In genomic region chr1:151251656-151252470, GRCh38 we compare ENCODE assay signal across 8 cellular contexts. TPM values are rescaled to one million over a fixed set of nuclear protein-coding genes. Genes with fewer than 3 reads are reported as not detected.
DNase-seq lines count a peak whose midpoint lies in the region; ATAC-seq and TF ChIP-seq lines count a peak whose summit lies in the region.

No MANE protein-coding gene starts in this region.

- no peak overlapping the region for H3K27ac Mint-ChIP-seq in activated T-helper 17 cell treated with anti-CD3 and anti-CD28 coated beads, Interleukin-2, amount 50 U/mL, for 72 hours

- 64 to 70% methylated on average over 16 of the region's 16 CpGs for WGBS in tibial nerve, 2 donors

- peaks cover 10% of the 10 kb centered on the region for H3K4me1 Mint-ChIP-seq in activated T-helper 17 cell treated with anti-CD3 and anti-CD28 coated beads, Interleukin-2, amount 50 U/mL, for 72 hours

- TF ChIP-seq CTCF in GM12872 (IDR thresholded peaks at IDR 0.05; ENCODE audit: insufficient read depth, low read depth, low read length) (peak; percentile 85), fibroblast of villous mesenchyme (IDR thresholded peaks at IDR 0.05; ENCODE audit: insufficient read depth, low read depth, low read length) (peak; percentile 87), omental fat pad (IDR thresholded peaks at IDR 0.05) (no peak), tibial nerve (IDR thresholded peaks at IDR 0.05) (peak; percentile 74 to 87 (median 79))

- H3K4me1 ChIP-seq in tibial nerve, result peaks cover 0 to 17% (median 11%) of the 10 kb centered on the region in 4 donors

- H3K4me3 ChIP-seq in MG63 (no peak overlapping the region), fibroblast of villous mesenchyme (ENCODE audit: low read depth, low read length) (no peak overlapping the region), tibial nerve (no peak overlapping the region)

- no peak overlapping the region for H3K4me3 Mint-ChIP-seq in activated T-helper 17 cell treated with anti-CD3 and anti-CD28 coated beads, Interleukin-2, amount 50 U/mL, for 72 hours

- no peak overlapping the region for H3K27ac ChIP-seq in tibial nerve

- peak; percentile 65 for DNase-seq in MG63
- peak; percentile 76 for DNase-seq in RPMI7951 (ENCODE audit: low read depth)
- DNase-seq in fibroblast of villous mesenchyme (ENCODE audit: low read depth), result peak; percentile 84
- peak; percentile 61 for DNase-seq in omental fat pad (ENCODE audit: low spot score)
- DNase-seq in tibial nerve (ENCODE audit: low spot score in 2 of 2), result peak; percentile 61 to 87

- H3K9me3 Mint-ChIP-seq in activated T-helper 17 cell treated with anti-CD3 and anti-CD28 coated beads, Interleukin-2, amount 50 U/mL, for 72 hours, result no peaks in the 10 kb centered on the region

- no peaks in the 10 kb centered on the region for H3K27me3 ChIP-seq in MG63
- no peaks in the 10 kb centered on the region for H3K27me3 ChIP-seq in tibial nerve

- H3K36me3 Mint-ChIP-seq in activated T-helper 17 cell treated with anti-CD3 and anti-CD28 coated beads, Interleukin-2, amount 50 U/mL, for 72 hours (ENCODE audit: low read depth), result peaks cover 59% of the 10 kb centered on the region

- H3K27me3 Mint-ChIP-seq in activated T-helper 17 cell treated with anti-CD3 and anti-CD28 coated beads, Interleukin-2, amount 50 U/mL, for 72 hours, result no peaks in the 10 kb centered on the region

- H3K36me3 ChIP-seq in MG63 (peaks cover 46% of the 10 kb centered on the region), tibial nerve (peaks cover 2 to 32% (median 19%) of the 10 kb centered on the region in 3 donors)

- H3K9me3 ChIP-seq in MG63 (no peaks in the 10 kb centered on the region), tibial nerve (no peaks in the 10 kb centered on the region)

- TF ChIP-seq EP300 in tibial nerve (IDR thresholded peaks at IDR 0.05), result no peak

- peak; percentile 39 for ATAC-seq in activated T-helper 17 cell treated with anti-CD3 and anti-CD28 coated beads, Interleukin-2, amount 50 U/mL, for 72 hours (replicated peaks)
- ATAC-seq in omental fat pad (ENCODE audit: low FRiP score), result no peak
- no peak for ATAC-seq in GM18498 (IDR thresholded peaks at IDR 0.05; ENCODE audit: unreplicated experiment)

- TF ChIP-seq POLR2A in tibial nerve (IDR thresholded peaks at IDR 0.05), result no peak

RNA-seq across cellular contexts. Expression of gene PSMD4, which starts 2.7 kb away (rescaled TPM):
- total RNA-seq in MG63 (2014; rRNA removed; shearing (Covaris generic); ENCODE audit: low replicate concordance), result 225 and 311 TPM in 2 replicates
- total RNA-seq in RPMI7951 (2014; rRNA removed; shearing (Covaris generic)), result 186 and 201 TPM in 2 replicates
- 100 to 1,000 TPM; 174 to 196 TPM for total RNA-seq in activated T-helper 17 cell treated with anti-CD3 and anti-CD28 coated beads, Interleukin-2, amount 50 U/mL, for 72 hours
- total RNA-seq in fibroblast of villous mesenchyme (135 and 139 TPM in 2 replicates), omental fat pad (100 to 1,000 TPM in 3 of 4 donors, 10 to 100 TPM in 1; 96.4 to 148 (median 131) TPM), tibial nerve (100 to 1,000 TPM; 112 to 153 (median 120) TPM)

RNA-seq across cellular contexts. Expression of gene ZNF687, which starts 30.2 kb away (rescaled TPM):
- total RNA-seq in MG63 (2014; rRNA removed; shearing (Covaris generic); ENCODE audit: low replicate concordance), result 14.9 and 22.9 TPM in 2 replicates
- total RNA-seq in RPMI7951 (2014; rRNA removed; shearing (Covaris generic)), result 6.7 and 10.9 TPM in 2 replicates
- total RNA-seq in activated T-helper 17 cell treated with anti-CD3 and anti-CD28 coated beads, Interleukin-2, amount 50 U/mL, for 72 hours, result 10 to 100 TPM; 24.9 to 29.6 TPM
- total RNA-seq in fibroblast of villous mesenchyme, result 12.6 and 16.4 TPM in 2 replicates
- total RNA-seq in omental fat pad, result 10 to 100 TPM; 10.1 to 15.3 (median 14.2) TPM
- 10 to 100 TPM; 21.1 to 35.3 (median 27.1) TPM for total RNA-seq in tibial nerve

RNA-seq across cellular contexts. Expression of gene PIP5K1A, which starts 53.5 kb away (rescaled TPM):
- total RNA-seq in MG63 (2014; rRNA removed; shearing (Covaris generic); ENCODE audit: low replicate concordance), result 28.3 and 38.6 TPM in 2 replicates
- total RNA-seq in RPMI7951 (2014; rRNA removed; shearing (Covaris generic)), result 27.4 and 39.5 TPM in 2 replicates
- 10 to 100 TPM; 72.2 to 80.7 TPM for total RNA-seq in activated T-helper 17 cell treated with anti-CD3 and anti-CD28 coated beads, Interleukin-2, amount 50 U/mL, for 72 hours
- 78.3 and 131 TPM in 2 replicates for total RNA-seq in fibroblast of villous mesenchyme
- 10 to 100 TPM; 31.5 to 94.2 (median 59.4) TPM for total RNA-seq in omental fat pad
- total RNA-seq in tibial nerve, result 10 to 100 TPM; 52.6 to 89.0 (median 62.4) TPM

Comparison
In these comparisons a context has a peak if more than half of its experiments do, and no peak if none do; other contexts are left out.
1. CTCF ChIP-seq: peak in GM12872 (single experiment), fibroblast of villous mesenchyme (single experiment) and tibial nerve (5 of 5); none in omental fat pad (0 of 3).
2. Peak in every context shown above with its lines, with median percentiles within 50 percentile points of each other: DNase-seq.